Comparison of ENCODE assay signal across 12 cellular contexts in the genomic region with DNA sequence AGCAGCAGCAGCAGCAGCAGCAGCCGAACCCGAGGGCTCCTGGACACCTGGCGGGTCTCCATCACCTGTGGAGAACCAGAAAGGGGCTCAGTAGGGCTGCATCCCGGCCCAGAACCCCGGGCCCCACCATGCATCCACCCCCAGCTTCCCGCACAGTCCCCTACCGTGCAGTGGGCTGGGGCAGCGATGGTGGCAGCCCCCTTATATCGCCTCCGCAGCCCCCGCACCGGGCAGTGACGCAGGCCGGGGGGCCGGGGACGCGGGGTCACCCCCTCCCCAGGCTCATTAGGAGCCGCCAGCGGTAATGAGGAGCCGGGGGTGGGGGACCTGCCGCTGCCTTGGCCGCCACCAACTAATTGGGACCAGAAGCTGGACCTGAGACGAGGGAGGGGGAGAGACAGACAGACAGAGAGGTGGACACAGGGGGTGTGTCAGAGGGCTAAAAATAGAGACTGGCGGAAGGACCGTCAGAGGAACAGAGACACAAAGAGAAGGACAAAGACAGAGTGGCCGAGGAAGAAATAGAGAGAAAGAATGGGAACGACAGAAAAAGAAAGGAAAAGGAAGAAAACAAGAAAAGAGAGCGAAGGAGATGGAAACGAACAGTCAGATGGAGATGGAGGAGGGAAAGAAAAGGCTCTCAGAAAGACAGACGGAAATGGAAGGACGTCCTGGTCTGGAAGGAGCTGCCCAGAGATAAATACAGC. TPM values are rescaled to one million over a fixed set of nuclear protein-coding genes. Genes with fewer than 3 reads are reported as not detected.
DNase-seq lines count a peak whose midpoint lies in the region; ATAC-seq and TF ChIP-seq lines count a peak whose summit lies in the region.
"Had no signal": no experiment of that assay in that cellular context is flagged by ENCODE, and none has a peak within 500 bp of the region (broad histone marks: within the 10 kb centered on the region; RNA-seq: fewer than 3 reads in every experiment).

A gene with protein sequence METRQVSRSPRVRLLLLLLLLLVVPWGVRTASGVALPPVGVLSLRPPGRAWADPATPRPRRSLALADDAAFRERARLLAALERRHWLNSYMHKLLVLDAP (minus strand): TSS at position 164 of the 707 bp plus-strand sequence. CDS start 102 bp downstream, at position 62.

- peaks cover 56% of the 10 kb centered on the region for H3K27me3 ChIP-seq in CD8-positive, alpha-beta T cell (ENCODE audit: insufficient read depth, low read length)
- H3K27me3 ChIP-seq in MM.1S (replicated peaks; ENCODE audit: insufficient read depth, low read length) (peaks cover 99% of the 10 kb centered on the region), neuron (ENCODE audit: insufficient read depth, low read length) (peaks cover 91% of the 10 kb centered on the region)
- peaks cover 52% of the 10 kb centered on the region for H3K27me3 ChIP-seq in effector memory CD4-positive, alpha-beta T cell (replicated peaks; ENCODE audit: control insufficient read depth, insufficient read depth, low read length, poor library complexity, severe bottlenecking)

- peak within 1 kb of the TSS; percentile 73 for H3K4me3 Mint-ChIP-seq in CD8-positive, alpha-beta T cell

- no peak for TF ChIP-seq CTCF in CD8-positive, alpha-beta T cell (IDR thresholded peaks at IDR 0.05)
- TF ChIP-seq CTCF in MM.1S (IDR thresholded peaks at IDR 0.05; ENCODE audit: low read length) = no peak

- no peak within 1 kb of the TSS for H3K27ac Mint-ChIP-seq in CD8-positive, alpha-beta T cell

- no peak for DNase-seq in CD8-positive, alpha-beta T cell
- no peak for DNase-seq in MM.1S
- DNase-seq in effector memory CD4-positive, alpha-beta T cell = no peak
- no peak for DNase-seq in cerebellar cortex (ENCODE audit: low spot score)
- DNase-seq: activated CD4-positive, CD25-positive, alpha-beta regulatory T cell treated with anti-CD3 and anti-CD28 coated beads, Interleukin-2, amount 50 U/mL, for 72 hours; GDM1; MG63 had no signal

- intact Hi-C loops in CD8-positive, alpha-beta T cell (cut with DNase I, micrococcal nuclease) = no loop called here

- no peaks in the 10 kb centered on the region for H3F3A ChIP-seq in MM.1S (ENCODE audit: insufficient read depth, low read length)

- H3K79me2 ChIP-seq in MM.1S (ENCODE audit: low read length) = no peaks in the 10 kb centered on the region

- CTCF ChIA-PET in CD8-positive, alpha-beta T cell (lab: Charles Lee) = interaction anchor here (4.7 kb wide), 1 partner anchor 32 kb away, joined by 24 read pairs; no protein-coding TSS in a partner anchor

- POLR2A ChIA-PET in CD8-positive, alpha-beta T cell (lab: Charles Lee) = no interaction called here

- no peaks in the 10 kb centered on the region for H3K36me3 ChIP-seq in CD8-positive, alpha-beta T cell (ENCODE audit: insufficient read depth, low read length)
- H3K36me3 ChIP-seq in MM.1S (replicated peaks; ENCODE audit: insufficient read depth, low read length) = no peaks in the 10 kb centered on the region
- no peaks in the 10 kb centered on the region for H3K36me3 ChIP-seq in effector memory CD4-positive, alpha-beta T cell (ENCODE audit: control insufficient read depth, insufficient read depth, low read length)
- no peaks in the 10 kb centered on the region for H3K36me3 ChIP-seq in neuron (ENCODE audit: insufficient read depth, low read length)
- H3K36me3 ChIP-seq: MG63 had no signal

- no peak within 1 kb of the TSS for H3K9ac ChIP-seq in MM.1S (ENCODE audit: low read length)

- H3K4me1 Mint-ChIP-seq in CD8-positive, alpha-beta T cell (ENCODE audit: low read depth) = peaks cover 61% of the 10 kb centered on the region

- no peaks in the 10 kb centered on the region for H3K9me3 Mint-ChIP-seq in CD8-positive, alpha-beta T cell

- H3K9me3 ChIP-seq in CD8-positive, alpha-beta T cell (ENCODE audit: low read length) = no peaks in the 10 kb centered on the region
- no peaks in the 10 kb centered on the region for H3K9me3 ChIP-seq in MM.1S (replicated peaks; ENCODE audit: insufficient read depth, low read length)
- H3K9me3 ChIP-seq in effector memory CD4-positive, alpha-beta T cell (ENCODE audit: control insufficient read depth, low read length) = no peaks in the 10 kb centered on the region
- H3K9me3 ChIP-seq in neuron (ENCODE audit: low read length) = peaks cover 2% of the 10 kb centered on the region
- H3K9me3 ChIP-seq: MG63 had no signal

- H3K36me3 Mint-ChIP-seq in CD8-positive, alpha-beta T cell = no peaks in the 10 kb centered on the region

- no peak within 1 kb of the TSS for H3K27ac ChIP-seq in CD8-positive, alpha-beta T cell (ENCODE audit: low read depth, low read length)
- H3K27ac ChIP-seq in MM.1S (ENCODE audit: low read length) = no peak within 1 kb of the TSS
- H3K27ac ChIP-seq in effector memory CD4-positive, alpha-beta T cell (ENCODE audit: insufficient read depth, low read length, poor library complexity, severe bottlenecking) = no peak within 1 kb of the TSS

- peak within 1 kb of the TSS; percentile 27; the same call in 1 of the 2 replicates for H2AFZ ChIP-seq in MM.1S (ENCODE audit: low read length)
- H2AFZ ChIP-seq in neuron (ENCODE audit: low read depth, low read length) = no peak within 1 kb of the TSS

- peaks cover 52% of the 10 kb centered on the region for H3K4me1 ChIP-seq in CD8-positive, alpha-beta T cell (ENCODE audit: insufficient read depth, low read length)
- 0 out of 2 replicates have a peak, but pooled peaks cover 3% of the 10 kb centered on the region for H3K4me1 ChIP-seq in MM.1S (ENCODE audit: low read length)
- peaks cover 51% of the 10 kb centered on the region for H3K4me1 ChIP-seq in effector memory CD4-positive, alpha-beta T cell (ENCODE audit: control insufficient read depth, insufficient read depth, low read length, poor library complexity, severe bottlenecking)
- peaks cover 19% of the 10 kb centered on the region for H3K4me1 ChIP-seq in neuron (ENCODE audit: insufficient read depth, low read length)

- H3K4me2 ChIP-seq in MM.1S (ENCODE audit: low read depth, low read length) = peak within 1 kb of the TSS; percentile 81

- no peak for ATAC-seq in CD8-positive, alpha-beta T cell
- no peak for ATAC-seq in HG03095 (IDR thresholded peaks at IDR 0.05; ENCODE audit: unreplicated experiment)
- ATAC-seq in GM21786 (IDR thresholded peaks at IDR 0.05; ENCODE audit: unreplicated experiment) = no peak
- ATAC-seq in GM18867 (IDR thresholded peaks at IDR 0.05; ENCODE audit: unreplicated experiment) = no peak

- no peaks in the 10 kb centered on the region for H4K20me1 ChIP-seq in MM.1S (ENCODE audit: insufficient read depth, low read length)

- H3K9me2 ChIP-seq in MM.1S (replicated peaks; ENCODE audit: insufficient read depth, low read length) = no peaks in the 10 kb centered on the region

- H3K4me3 ChIP-seq in CD8-positive, alpha-beta T cell (ENCODE audit: low read depth, low read length) = peak within 1 kb of the TSS; percentile 44
- H3K4me3 ChIP-seq in MM.1S (ENCODE audit: low read length) (0 out of 2 replicates have a peak within 1 kb of the TSS, but pooled peaks have one; percentile 23), neuron (ENCODE audit: low read length) (peak within 1 kb of the TSS; percentile 20)
- H3K4me3 ChIP-seq in effector memory CD4-positive, alpha-beta T cell (ENCODE audit: insufficient read depth, low read depth, low read length, poor library complexity, severe bottlenecking) = peak within 1 kb of the TSS; percentile 31
- H3K4me3 ChIP-seq: MG63 had no signal

- peaks cover 83% of the 10 kb centered on the region for H3K27me3 Mint-ChIP-seq in CD8-positive, alpha-beta T cell (ENCODE audit: low read depth)

RNA-seq across cellular contexts. Expression of the gene that starts here (rescaled TPM):
- not detected for total RNA-seq in CD8-positive, alpha-beta T cell
- total RNA-seq: bronchial epithelial cell had no signal
